ENCODE assay signal across 8 cellular contexts in genomic region chr12:122063691-122064033, GRCh38. TPM values are rescaled to one million over a fixed set of nuclear protein-coding genes. Genes with fewer than 3 reads are reported as not detected.
DNase-seq lines count a peak whose midpoint lies in the region; ATAC-seq and TF ChIP-seq lines count a peak whose summit lies in the region.

No MANE protein-coding gene starts in this region.

- no peaks in the 10 kb centered on the region for H4K20me1 ChIP-seq in HCT116 (ENCODE audit: insufficient read depth)

- H3K27me3 ChIP-seq in HCT116 (ENCODE audit: insufficient read depth, low read length) = no peaks in the 10 kb centered on the region
- H3K27me3 ChIP-seq in iPS-20b (ENCODE audit: insufficient read depth, low read length) = no peaks in the 10 kb centered on the region

- peaks cover 46% of the 10 kb centered on the region for H3K4me1 Mint-ChIP-seq in activated B cell treated with CpG ODN at 0.5 μM for 24 hours

- TF ChIP-seq RAD21 in HCT116 (IDR thresholded peaks at IDR 0.05; ENCODE audit: low read depth) = no peak

- H3K4me3 Mint-ChIP-seq in activated B cell treated with CpG ODN at 0.5 μM for 24 hours = no peak overlapping the region

- H3K36me3 Mint-ChIP-seq in activated B cell treated with CpG ODN at 0.5 μM for 24 hours (ENCODE audit: low read depth) = peaks cover 35% of the 10 kb centered on the region

- H3K9me3 ChIP-seq in HCT116 (ENCODE audit: control insufficient read depth in 1 of 2, insufficient read depth in 1 of 2, low read depth in 1 of 2, low read length in 2 of 2) = no peaks in the 10 kb centered on the region
- H3K9me3 ChIP-seq in iPS-20b (ENCODE audit: insufficient read depth, low read depth, low read length) = no peaks in the 10 kb centered on the region

- H3K27ac Mint-ChIP-seq in activated B cell treated with CpG ODN at 0.5 μM for 24 hours = peak overlapping the region; percentile 72

- TF ChIP-seq CTCF in HCT116 (IDR thresholded peaks at IDR 0.05 in 2 of 3, conservative IDR thresholded peaks at IDR 0.05 in 1 of 3; ENCODE audit: borderline replicate concordance in 1 of 3, insufficient read depth in 1 of 3, low read depth in 2 of 3, low read length in 2 of 3) (no peak), activated B cell treated with CpG ODN at 0.5 μM for 24 hours (IDR thresholded peaks at IDR 0.05) (no peak)

- BruUV-seq in HCT116 (replicated peaks; lab: Mats Ljungman, UMichigan) = no TSS peak

- peak overlapping the region; percentile 94 for H2AFZ ChIP-seq in HCT116 (ENCODE audit: low read depth, low read length, poor library complexity, severe bottlenecking)

- H3K9ac ChIP-seq in HCT116 (ENCODE audit: low read length) (peak overlapping the region; percentile 67), iPS-20b (ENCODE audit: low read depth, low read length) (peak overlapping the region; percentile 43; the same call in 1 of the 2 replicates)

- DNase-seq in HCT116 (ENCODE audit: low read depth, low spot score) = peak; percentile 12
- DNase-seq in activated B cell treated with CpG ODN at 0.5 μM for 24 hours = no peak
- DNase-seq in stimulated activated CD4-positive, alpha-beta T cell treated with anti-CD3 and anti-CD28 coated beads, Interleukin-15, amount 100 ng/mL, for 24 hours = no peak
- DNase-seq in effector CD8-positive, alpha-beta T cell (lab: John Stamatoyannopoulos, UW) = no peak
- no peak for DNase-seq in DMS153 (lab: John Stamatoyannopoulos, UW)

- RAD21 ChIA-PET in HCT116 (lab: Charles Lee; ENCODE audit: low non-redundant PET in 1 of 2, low total read pairs in 2 of 2, uncharacterized antibody in 2 of 2, unreplicated experiment in 2 of 2) = interaction anchor here (0.6 to 1.0 kb wide), 2 partner anchors 42 to 65 kb away, joined by 3 read pairs; partner anchors contain the start of gene BCL7A (in 1 of the 2)

- peaks cover 14 to 17% of the 10 kb centered on the region in 2 experiments for H3K36me3 ChIP-seq in HCT116 (ENCODE audit: control insufficient read depth in 1 of 2, insufficient read depth in 2 of 2, low read length in 2 of 2)
- peaks cover 22% of the 10 kb centered on the region for H3K36me3 ChIP-seq in iPS-20b (ENCODE audit: insufficient read depth, low read depth, low read length)

- H3K4me2 ChIP-seq in HCT116 (ENCODE audit: low read length) = peak overlapping the region; percentile 93

- POLR2A ChIA-PET in HCT116 (lab: Charles Lee) = interaction anchor here (0.5 to 1.6 kb wide), 3 partner anchors 9 to 15 kb away, joined by 3 to 5 read pairs (median 3); partner anchors contain the start of gene MLXIP
- POLR2A ChIA-PET in activated B cell treated with CpG ODN at 0.5 μM for 24 hours (lab: Charles Lee) = interaction anchor here (0.5 kb wide), 1 partner anchor 474 kb away, joined by 3 read pairs; no protein-coding TSS in a partner anchor

- ATAC-seq in HCT116 (peak; percentile 35), activated B cell treated with CpG ODN at 0.5 μM for 24 hours (ENCODE audit: low read depth) (no peak), GM19455 (IDR thresholded peaks at IDR 0.05; ENCODE audit: unreplicated experiment) (no peak)

- H3K79me2 ChIP-seq in HCT116 (ENCODE audit: insufficient read depth, low read length) = peaks cover 32% of the 10 kb centered on the region

- CTCF ChIA-PET in HCT116 (lab: Charles Lee) = interaction anchor here (0.8 to 2.7 kb wide), 8 partner anchors 9 to 273 kb away, joined by 3 to 20 read pairs (median 4); no protein-coding TSS in a partner anchor
- CTCF ChIA-PET in activated B cell treated with CpG ODN at 0.5 μM for 24 hours (lab: Charles Lee) = no interaction called here

- H3K4me3 ChIP-seq in HCT116 (replicated peaks in 1 of 2; ENCODE audit: low read depth in 1 of 2, low read length in 2 of 2) = peak overlapping the region; percentile 8 to 55
- no peak overlapping the region for H3K4me3 ChIP-seq in iPS-20b (ENCODE audit: low read length)
- H3K4me3 ChIP-seq in skin epidermis = no peak overlapping the region

- peaks cover 25 to 37% of the 10 kb centered on the region in 2 experiments for H3K4me1 ChIP-seq in HCT116 (ENCODE audit: control insufficient read depth in 1 of 2, insufficient read depth in 2 of 2, low read length in 2 of 2)
- peaks cover 13% of the 10 kb centered on the region for H3K4me1 ChIP-seq in iPS-20b (ENCODE audit: insufficient read depth, low read length)

- no peaks in the 10 kb centered on the region for H3K27me3 Mint-ChIP-seq in activated B cell treated with CpG ODN at 0.5 μM for 24 hours

- H3K9me2 ChIP-seq in HCT116 (ENCODE audit: insufficient read depth) = no peaks in the 10 kb centered on the region

- TF ChIP-seq POLR2A in HCT116 (IDR thresholded peaks at IDR 0.05; ENCODE audit: borderline replicate concordance, extremely low read depth, insufficient read depth, insufficient read length) = no peak

- no peaks in the 10 kb centered on the region for H3K9me3 Mint-ChIP-seq in activated B cell treated with CpG ODN at 0.5 μM for 24 hours

- H3K27ac ChIP-seq in HCT116 (ENCODE audit: low read depth, low read length) = peak overlapping the region; percentile 82
- no peak overlapping the region for H3K27ac ChIP-seq in iPS-20b (ENCODE audit: low read length)
- peak overlapping the region in 16 of 21 experiments; percentile 35 to 76 (median 64) for H3K27ac ChIP-seq in skin epidermis

- intact Hi-C loops in HCT116 (cut with micrococcal nuclease) (loop anchor here (2.0 kb wide), 2 partner anchors 51 to 59 kb away; no protein-coding TSS in a partner anchor), activated B cell treated with CpG ODN at 0.5 μM for 24 hours (cut with micrococcal nuclease) (loop anchor here (2.0 kb wide), 1 partner anchor 59 kb away; no protein-coding TSS in a partner anchor)

TF ChIP-seq in HCT116, 20 proteins besides CTCF, POLR2A, EP300 and RAD21:
- TF ChIP-seq TCF7L2 (IDR thresholded peaks at IDR 0.05; ENCODE audit: borderline replicate concordance, extremely low read depth, insufficient read depth, insufficient read length) (peak; percentile 3), CEBPB (IDR thresholded peaks at IDR 0.05; ENCODE audit: low read depth) (no peak), ELF1 (IDR thresholded peaks at IDR 0.05; ENCODE audit: borderline replicate concordance, low read depth) (no peak), SP1 (IDR thresholded peaks at IDR 0.05; ENCODE audit: low read depth) (no peak)

RNA-seq across cellular contexts. Expression of gene MLXIP, which starts 14.9 kb away (rescaled TPM):
- total RNA-seq in HCT116 (2021; ENCODE audit: unreplicated experiment) (46.3 TPM), activated B cell treated with CpG ODN at 0.5 μM for 24 hours (26.7 and 33.7 TPM in 2 replicates)
- polyA plus RNA-seq in HCT116 (2012) = 26.2 and 26.3 TPM in 2 replicates

RNA-seq across cellular contexts. Expression of gene BCL7A, which starts 42.0 kb away (rescaled TPM):
- 14.2 TPM for total RNA-seq in HCT116 (2021; ENCODE audit: unreplicated experiment)
- polyA plus RNA-seq in HCT116 (2012) = 9.7 and 10.5 TPM in 2 replicates
- total RNA-seq in activated B cell treated with CpG ODN at 0.5 μM for 24 hours = 38.6 and 41.4 TPM in 2 replicates

Comparison
In these comparisons a context has a peak if more than half of its experiments do, and no peak if none do; other contexts are left out.
1. H3K4me3 ChIP-seq: peak in HCT116 (2 of 2); none in iPS-20b (single experiment) and skin epidermis (0 of 7).